Comparison of ENCODE assay signal across 8 cellular contexts in genomic region chr2:160294339-160294803, GRCh38.
A peak's percentile ranks its signal among the peaks of the same experiment; 100 is the strongest.
DNase-seq lines count a peak whose midpoint lies in the region; ATAC-seq, FAIRE-seq and TF ChIP-seq lines count a peak whose summit lies in the region.

No MANE protein-coding gene starts in this region.

- ATAC-seq in GM19463 (IDR thresholded peaks at IDR 0.05; ENCODE audit: unreplicated experiment) (peak; percentile 88), GM18519 (IDR thresholded peaks at IDR 0.05; ENCODE audit: low FRiP score, unreplicated experiment) (no peak)

- no peak for TF ChIP-seq CTCF in HL-60 (IDR thresholded peaks at IDR 0.05; ENCODE audit: insufficient read depth, low read length)
- no peak for TF ChIP-seq CTCF in ascending aorta (IDR thresholded peaks at IDR 0.05)
- no peak for TF ChIP-seq CTCF in A673 (conservative IDR thresholded peaks at IDR 0.05; ENCODE audit: low read depth, low read length)
- TF ChIP-seq CTCF in MM.1S (IDR thresholded peaks at IDR 0.05; ENCODE audit: low read length), result no peak

- 43% methylated on average over 4 of the region's 5 CpGs for WGBS in mesenchymal stem cell

- no peak overlapping the region for H3K4me2 ChIP-seq in mesenchymal stem cell (ENCODE audit: low read length, poor library complexity, severe bottlenecking)
- no peak overlapping the region for H3K4me2 ChIP-seq in MM.1S (ENCODE audit: low read depth, low read length)

- H3F3A ChIP-seq in MM.1S (ENCODE audit: insufficient read depth, low read length), result no peaks in the 10 kb centered on the region

- no peaks in the 10 kb centered on the region for H3K79me2 ChIP-seq in MM.1S (ENCODE audit: low read length)

- H3K4me1 ChIP-seq in ascending aorta, result peaks cover 0 to 5% of the 10 kb centered on the region in 2 donors
- peaks cover 11% of the 10 kb centered on the region for H3K4me1 ChIP-seq in mesenchymal stem cell (ENCODE audit: control insufficient read depth, insufficient read depth, low read depth, low read length)
- H3K4me1 ChIP-seq in A673 (ENCODE audit: insufficient read depth, low read length, poor library complexity, severe bottlenecking), result peaks cover 31% of the 10 kb centered on the region
- no peaks in the 10 kb centered on the region for H3K4me1 ChIP-seq in MM.1S (ENCODE audit: low read length)

- no peak overlapping the region for H2BK15ac ChIP-seq in mesenchymal stem cell (ENCODE audit: low read depth, poor library complexity, severe bottlenecking)

- H2BK120ac ChIP-seq in mesenchymal stem cell (ENCODE audit: low read depth, low read length), result no peak overlapping the region

- H2AK5ac ChIP-seq in mesenchymal stem cell (ENCODE audit: low read length, severe bottlenecking), result no peak overlapping the region

- H3K79me1 ChIP-seq in mesenchymal stem cell (replicated peaks; ENCODE audit: low read length, poor library complexity, severe bottlenecking), result peaks cover 29% of the 10 kb centered on the region

- no peak overlapping the region for H3K23ac ChIP-seq in mesenchymal stem cell (ENCODE audit: low read length in 2 of 2)

- H3K4me3 ChIP-seq in HL-60 (replicated peaks; ENCODE audit: insufficient read depth, low read length), result no peak overlapping the region
- H3K4me3 ChIP-seq in ascending aorta, result no peak overlapping the region
- no peak overlapping the region for H3K4me3 ChIP-seq in mesenchymal stem cell (ENCODE audit: insufficient read depth in 1 of 2, low read depth in 1 of 2, low read length in 2 of 2)
- H3K4me3 ChIP-seq in A673 (ENCODE audit: low read depth, low read length, poor library complexity, severe bottlenecking), result no peak overlapping the region
- H3K4me3 ChIP-seq in MM.1S (ENCODE audit: low read length), result no peak overlapping the region

- H3K9me3 ChIP-seq in ascending aorta (no peaks in the 10 kb centered on the region), mesenchymal stem cell (ENCODE audit: control insufficient read depth, low read length) (no peaks in the 10 kb centered on the region), A673 (ENCODE audit: low read depth, low read length, poor library complexity, severe bottlenecking) (no peaks in the 10 kb centered on the region), MM.1S (replicated peaks; ENCODE audit: insufficient read depth, low read length) (no peaks in the 10 kb centered on the region)

- H4K91ac ChIP-seq in mesenchymal stem cell (ENCODE audit: low read length), result no peak overlapping the region

- no TSS peak for BruUV-seq in A673 (replicated peaks; lab: Mats Ljungman, UMichigan)

- H3K9ac ChIP-seq in mesenchymal stem cell (ENCODE audit: low read length), result peak overlapping the region; percentile 85
- no peak overlapping the region for H3K9ac ChIP-seq in MM.1S (ENCODE audit: low read length)

- CTCF ChIA-PET in A673 (lab: Charles Lee), result no interaction called here

- peak overlapping the region in 1 of 2 experiments; percentile 80 for H2BK12ac ChIP-seq in mesenchymal stem cell (ENCODE audit: low read length in 2 of 2)

- H3K4ac ChIP-seq in mesenchymal stem cell (ENCODE audit: low read depth in 1 of 2, low read length in 2 of 2), result peak overlapping the region; percentile 2 to 45

- H4K8ac ChIP-seq in mesenchymal stem cell (ENCODE audit: low read length), result no peak overlapping the region

- peak overlapping the region; percentile 62 to 88 for H3K18ac ChIP-seq in mesenchymal stem cell (ENCODE audit: low read depth in 1 of 2, low read length in 2 of 2)

- H3K9me2 ChIP-seq in MM.1S (replicated peaks; ENCODE audit: insufficient read depth, low read length), result no peaks in the 10 kb centered on the region

- H3K27me3 ChIP-seq in HL-60 (ENCODE audit: insufficient read depth, poor library complexity, severe bottlenecking), result no peaks in the 10 kb centered on the region
- no peaks in the 10 kb centered on the region for H3K27me3 ChIP-seq in ascending aorta
- H3K27me3 ChIP-seq in mesenchymal stem cell (ENCODE audit: control insufficient read depth in 1 of 2, insufficient read depth in 1 of 2, low read length in 2 of 2), result no peaks in the 10 kb centered on the region
- no peaks in the 10 kb centered on the region for H3K27me3 ChIP-seq in A673 (replicated peaks; ENCODE audit: insufficient read depth, low read depth, low read length, poor library complexity)
- no peaks in the 10 kb centered on the region for H3K27me3 ChIP-seq in MM.1S (replicated peaks; ENCODE audit: insufficient read depth, low read length)

- H4K20me1 ChIP-seq in MM.1S (ENCODE audit: insufficient read depth, low read length), result no peaks in the 10 kb centered on the region

- H2BK5ac ChIP-seq in mesenchymal stem cell (ENCODE audit: low read depth, low read length, poor library complexity, severe bottlenecking), result no peak overlapping the region

- 0 out of 2 replicates have a peak overlapping the region, but pooled peaks have one; percentile 1 for H3K27ac ChIP-seq in HL-60 (replicated peaks)
- peak overlapping the region; percentile 33 to 50 for H3K27ac ChIP-seq in ascending aorta
- peak overlapping the region; percentile 31 for H3K27ac ChIP-seq in mesenchymal stem cell (ENCODE audit: low read length, poor library complexity, severe bottlenecking)
- H3K27ac ChIP-seq in A673 (ENCODE audit: low read depth, low read length, poor library complexity, severe bottlenecking), result no peak overlapping the region
- no peak overlapping the region for H3K27ac ChIP-seq in MM.1S (ENCODE audit: low read length)

- peak; percentile 24 to 50 for DNase-seq in HL-60 (ENCODE audit: low read depth in 1 of 2, low spot score in 1 of 2)
- DNase-seq in ascending aorta (ENCODE audit: low spot score in 2 of 2), result peak in 1 of 2 donors; percentile 81
- peak; percentile 91 for DNase-seq in mesenchymal stem cell
- DNase-seq in urothelium cell line (ENCODE audit: low spot score), result peak; percentile 33
- no peak for DNase-seq in A673 (ENCODE audit: low spot score)
- DNase-seq in MM.1S, result no peak

- POLR2A ChIA-PET in A673 (lab: Charles Lee; ENCODE audit: low non-redundant PET), result no interaction called here

- H3K36me3 ChIP-seq in ascending aorta (peaks cover 4 to 22% of the 10 kb centered on the region in 2 donors), mesenchymal stem cell (ENCODE audit: control insufficient read depth in 1 of 2, insufficient read depth in 2 of 2, low read depth in 1 of 2, low read length in 2 of 2) (peaks cover 18 to 80% of the 10 kb centered on the region in 2 experiments), A673 (ENCODE audit: insufficient read depth, low read length, poor library complexity, severe bottlenecking) (peaks cover 5% of the 10 kb centered on the region), MM.1S (replicated peaks; ENCODE audit: insufficient read depth, low read length) (no peaks in the 10 kb centered on the region)

- FAIRE-seq in urothelium cell line (lab: Jason Lieb, UNC), result no peak

- intact Hi-C loops in ascending aorta (cut with DNase I), result no loop called here
- intact Hi-C loops in A673 (cut with micrococcal nuclease; ENCODE audit: unreplicated experiment), result no loop called here

- H2AFZ ChIP-seq in mesenchymal stem cell (ENCODE audit: low read depth, low read length) (no peak overlapping the region), MM.1S (ENCODE audit: low read length) (no peak overlapping the region)

- H3K14ac ChIP-seq in mesenchymal stem cell (ENCODE audit: low read length in 2 of 2), result no peak overlapping the region

Comparison
In these comparisons a context has a peak if more than half of its experiments do, and no peak if none do; other contexts are left out.
1. DNase-seq: peak in HL-60 (2 of 2), mesenchymal stem cell (single experiment) and urothelium cell line (single experiment); none in A673 (single experiment) and MM.1S (single experiment).
2. H3K27ac ChIP-seq: peak in HL-60 (single experiment), ascending aorta (2 of 2) and mesenchymal stem cell (single experiment); none in A673 (single experiment) and MM.1S (single experiment).